In the genomic region with DNA sequence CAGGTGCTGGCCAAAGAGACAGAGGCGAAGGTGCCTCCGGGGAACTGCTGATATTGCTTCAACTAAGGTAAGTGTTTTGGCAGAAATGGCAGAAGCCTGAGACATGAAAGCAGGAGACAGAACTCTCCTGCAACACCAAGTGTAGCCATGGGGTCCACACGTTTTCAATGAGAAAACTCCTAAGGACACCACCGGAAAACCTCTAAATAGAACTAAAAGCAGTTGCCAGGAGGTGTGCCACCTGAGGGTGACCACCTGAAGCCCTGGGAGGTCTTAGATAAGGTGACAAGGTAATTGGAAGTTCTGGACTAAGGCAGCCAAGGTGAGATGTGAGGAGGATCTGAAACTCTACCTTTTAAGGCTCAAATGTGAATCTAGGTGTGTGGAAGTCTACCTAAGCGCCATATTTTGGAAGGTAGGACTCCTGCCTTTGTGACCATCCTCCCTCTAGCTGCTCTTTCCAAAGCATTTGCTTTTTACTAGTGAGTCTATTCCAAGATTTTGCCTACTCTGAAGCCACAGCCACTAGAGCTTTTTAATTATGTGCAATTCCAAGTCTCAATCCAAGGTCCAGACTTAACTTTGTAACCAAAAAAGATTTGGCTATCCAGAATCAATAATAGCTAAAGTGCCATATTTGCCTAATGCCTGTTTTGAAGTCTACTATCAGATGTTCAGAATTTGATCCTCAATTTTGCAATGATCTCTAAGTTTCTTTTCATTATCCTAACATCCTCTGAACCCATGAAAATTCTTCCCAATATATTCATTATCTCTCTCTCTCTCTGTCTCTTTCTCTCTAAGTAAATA, we compare ENCODE assay signal across 2 cellular contexts.
TF ChIP-seq lines count a peak whose summit lies in the region.

No MANE protein-coding gene starts in this region.

TF ChIP-seq in IMR-90, 13 proteins besides CTCF, POLR2A, EP300 and RAD21:
- no peak for TF ChIP-seq CHD1 (IDR thresholded peaks at IDR 0.05; ENCODE audit: low read depth, low read length)
- no peak for TF ChIP-seq FOS (IDR thresholded peaks at IDR 0.05; ENCODE audit: low read depth, low read length)
- TF ChIP-seq SMC3 (IDR thresholded peaks at IDR 0.05; ENCODE audit: low read depth, low read length) = no peak

TF ChIP-seq in GM12878, 131 proteins besides CTCF, POLR2A, EP300 and RAD21 (continues in another document):
- no peak for TF ChIP-seq E4F1 (IDR thresholded peaks at IDR 0.05; ENCODE audit: borderline replicate concordance, partially characterized antibody)
- TF ChIP-seq, protein P1, sequence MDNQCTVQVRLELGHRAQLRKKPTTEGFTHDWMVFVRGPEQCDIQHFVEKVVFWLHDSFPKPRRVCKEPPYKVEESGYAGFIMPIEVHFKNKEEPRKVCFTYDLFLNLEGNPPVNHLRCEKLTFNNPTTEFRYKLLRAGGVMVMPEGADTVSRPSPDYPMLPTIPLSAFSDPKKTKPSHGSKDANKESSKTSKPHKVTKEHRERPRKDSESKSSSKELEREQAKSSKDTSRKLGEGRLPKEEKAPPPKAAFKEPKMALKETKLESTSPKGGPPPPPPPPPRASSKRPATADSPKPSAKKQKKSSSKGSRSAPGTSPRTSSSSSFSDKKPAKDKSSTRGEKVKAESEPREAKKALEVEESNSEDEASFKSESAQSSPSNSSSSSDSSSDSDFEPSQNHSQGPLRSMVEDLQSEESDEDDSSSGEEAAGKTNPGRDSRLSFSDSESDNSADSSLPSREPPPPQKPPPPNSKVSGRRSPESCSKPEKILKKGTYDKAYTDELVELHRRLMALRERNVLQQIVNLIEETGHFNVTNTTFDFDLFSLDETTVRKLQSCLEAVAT (IDR thresholded peaks at IDR 0.05) = peak; percentile 53; the same call in 1 of the 2 replicates
- TF ChIP-seq, protein P2, sequence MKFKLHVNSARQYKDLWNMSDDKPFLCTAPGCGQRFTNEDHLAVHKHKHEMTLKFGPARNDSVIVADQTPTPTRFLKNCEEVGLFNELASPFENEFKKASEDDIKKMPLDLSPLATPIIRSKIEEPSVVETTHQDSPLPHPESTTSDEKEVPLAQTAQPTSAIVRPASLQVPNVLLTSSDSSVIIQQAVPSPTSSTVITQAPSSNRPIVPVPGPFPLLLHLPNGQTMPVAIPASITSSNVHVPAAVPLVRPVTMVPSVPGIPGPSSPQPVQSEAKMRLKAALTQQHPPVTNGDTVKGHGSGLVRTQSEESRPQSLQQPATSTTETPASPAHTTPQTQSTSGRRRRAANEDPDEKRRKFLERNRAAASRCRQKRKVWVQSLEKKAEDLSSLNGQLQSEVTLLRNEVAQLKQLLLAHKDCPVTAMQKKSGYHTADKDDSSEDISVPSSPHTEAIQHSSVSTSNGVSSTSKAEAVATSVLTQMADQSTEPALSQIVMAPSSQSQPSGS (IDR thresholded peaks at IDR 0.05; ENCODE audit: low read length) = no peak
- no peak for TF ChIP-seq ZBTB11 (CRISPR knock-in tag; IDR thresholded peaks at IDR 0.05)
- TF ChIP-seq MYC (IDR thresholded peaks at IDR 0.05; ENCODE audit: insufficient read depth, insufficient read length, insufficient replicate concordance, low read length, severe bottlenecking) = no peak
- TF ChIP-seq NR2F1 (conservative IDR thresholded peaks at IDR 0.05) = no peak
- TF ChIP-seq ZNF622 (IDR thresholded peaks at IDR 0.05) = no peak
- TF ChIP-seq IRF4 (IDR thresholded peaks at IDR 0.05; ENCODE audit: low read depth, low read length) = no peak
- no peak for TF ChIP-seq ZBTB40 (IDR thresholded peaks at IDR 0.05; ENCODE audit: borderline replicate concordance)
- no peak for TF ChIP-seq PKNOX1 (IDR thresholded peaks at IDR 0.05)
- no peak for TF ChIP-seq ZNF274 (IDR thresholded peaks at IDR 0.05; ENCODE audit: insufficient read depth, insufficient read length)
- no peak for TF ChIP-seq SMAD5 (IDR thresholded peaks at IDR 0.05; ENCODE audit: low read depth)
- no peak for TF ChIP-seq NFIC (IDR thresholded peaks at IDR 0.05; ENCODE audit: low read depth, low read length)
- TF ChIP-seq ZBTB4 (CRISPR knock-in tag; IDR thresholded peaks at IDR 0.05) = 0 out of 2 replicates have a peak, but pooled peaks have one; percentile 57
- TF ChIP-seq TBL1XR1 (IDR thresholded peaks at IDR 0.05; ENCODE audit: low read depth, low read length) = no peak
- no peak for TF ChIP-seq SRF (IDR thresholded peaks at IDR 0.05; ENCODE audit: low read depth in 2 of 2, low read length in 2 of 2)
- no peak for TF ChIP-seq NFXL1 (IDR thresholded peaks at IDR 0.05; ENCODE audit: borderline replicate concordance)
- TF ChIP-seq SKIL (IDR thresholded peaks at IDR 0.05; ENCODE audit: low read depth, poor library complexity, severe bottlenecking) = no peak
- TF ChIP-seq TCF3 (IDR thresholded peaks at IDR 0.05; ENCODE audit: borderline replicate concordance, insufficient read depth, low read depth, low read length) = no peak
- TF ChIP-seq HDGF (IDR thresholded peaks at IDR 0.05) = 0 out of 2 replicates have a peak, but pooled peaks have one; percentile 15
- TF ChIP-seq KAT2A (conservative IDR thresholded peaks at IDR 0.05; ENCODE audit: control insufficient read depth, low read depth, low read length) = no peak
- no peak for TF ChIP-seq TAF1 (IDR thresholded peaks at IDR 0.05; ENCODE audit: borderline replicate concordance, low read depth, low read length)
- 0 out of 2 replicates have a peak, but pooled peaks have one; percentile 7 for TF ChIP-seq CHD2 (IDR thresholded peaks at IDR 0.05; ENCODE audit: borderline replicate concordance, low read depth, low read length)
- no peak for TF ChIP-seq RBBP5 (conservative IDR thresholded peaks at IDR 0.05)
- no peak for TF ChIP-seq SIX5 (IDR thresholded peaks at IDR 0.05; ENCODE audit: low read depth, low read length, severe bottlenecking)
- TF ChIP-seq ELK1 (IDR thresholded peaks at IDR 0.05; ENCODE audit: low read depth, low read length) = no peak
- no peak for TF ChIP-seq FOXK2 (IDR thresholded peaks at IDR 0.05)
- TF ChIP-seq RAD51 (IDR thresholded peaks at IDR 0.05) = no peak
- no peak for TF ChIP-seq TARDBP (IDR thresholded peaks at IDR 0.05; ENCODE audit: borderline replicate concordance)
